Comparison of ENCODE assay signal across 31 cellular contexts in the genomic region with DNA sequence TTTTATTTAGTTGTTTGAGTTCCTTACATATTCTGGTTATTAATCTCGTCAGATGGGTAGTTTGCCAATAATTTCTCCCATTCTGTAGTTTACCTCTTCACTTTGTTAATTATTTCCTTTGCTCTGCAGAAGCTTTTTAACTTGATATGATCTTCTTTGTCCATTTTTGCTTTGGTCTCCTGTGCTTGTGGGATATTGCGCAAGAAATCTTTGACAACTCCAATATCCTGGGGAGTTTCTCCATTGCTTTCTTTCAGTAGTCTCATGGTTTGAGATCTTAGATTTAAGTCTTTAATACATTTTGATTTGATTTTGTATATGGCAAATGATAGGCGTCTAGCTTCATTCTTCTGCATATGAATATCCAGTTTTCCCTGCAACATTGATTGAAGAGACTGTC.
"Had no signal": no experiment of that assay in that cellular context is flagged by ENCODE, and none has a peak within 500 bp of the region (broad histone marks: within the 10 kb centered on the region; RNA-seq: fewer than 3 reads in every experiment).

No MANE protein-coding gene starts in this region.

- H3K27ac ChIP-seq: SJCRH30, WERI-Rb-1 had no signal

- FAIRE-seq: astrocyte had no signal

- H3K36me3 ChIP-seq: MG63, SJCRH30, WERI-Rb-1 had no signal

- H3K36me3 Mint-ChIP-seq: activated naive CD4-positive, alpha-beta T cell treated with anti-CD3 and anti-CD28 coated beads, Interleukin-2, amount 50 U/mL, for 24 hours; brain had no signal

- H3K9me3 Mint-ChIP-seq: activated T-helper 1 cell treated with anti-CD3 and anti-CD28 coated beads, Interleukin-12 subunit alpha, Interleukin-12 subunit beta, Interleukin-2, Interleukin-4 antibody, amounts not matched to agents 30 ng/mL and 10 ng/mL and 1 ng/mL, durations not matched to agents 14 hours and 24 hours and 36 hours had no signal

- H3K4me1 ChIP-seq: SJCRH30 had no signal

- H3K27ac Mint-ChIP-seq: activated CD4-positive, alpha-beta T cell treated with anti-CD3 and anti-CD28 coated beads for 36 hours; activated CD8-positive, alpha-beta T cell treated with anti-CD3 and anti-CD28 coated beads for 36 hours; activated naive CD4-positive, alpha-beta T cell treated with anti-CD3 and anti-CD28 coated beads, Interleukin-2, amount 50 U/mL, for 24 hours; activated T-cell treated with anti-CD3 and anti-CD28 coated beads, Interleukin-2, amount 50 U/mL, for 24 hours; activated T-helper 1 cell treated with anti-CD3 and anti-CD28 coated beads, Interleukin-12 subunit alpha, Interleukin-12 subunit beta, Interleukin-2, Interleukin-4 antibody, amounts not matched to agents 30 ng/mL and 10 ng/mL and 1 ng/mL, durations not matched to agents 14 hours and 24 hours and 36 hours; brain had no signal

- H3K9me3 ChIP-seq: MG63, SJCRH30, SK-N-SH had no signal

- H3K9ac ChIP-seq: SK-N-SH had no signal

- H3K4me1 Mint-ChIP-seq: activated CD4-positive, alpha-beta T cell treated with anti-CD3 and anti-CD28 coated beads for 36 hours; activated naive CD4-positive, alpha-beta T cell treated with anti-CD3 and anti-CD28 coated beads, Interleukin-2, amount 50 U/mL, for 24 hours; brain; central memory CD8-positive, alpha-beta T cell had no signal

- DNase-seq: activated CD4-positive, alpha-beta T cell treated with anti-CD3 and anti-CD28 coated beads for 36 hours; activated CD4-positive, alpha-beta T cell treated with anti-CD3 and anti-CD28 coated beads, Interleukin-2, amount 50 U/mL, for 1 hour; activated CD8-positive, alpha-beta memory T cell treated with anti-CD3 and anti-CD28 coated beads, Interleukin-2, amount 50 U/mL, for 48 hours; activated CD8-positive, alpha-beta T cell treated with anti-CD3 and anti-CD28 coated beads for 36 hours; activated effector memory CD4-positive, alpha-beta T cell treated with Interleukin-2 at 50 U/mL for 16 hours; activated naive CD4-positive, alpha-beta T cell; activated T-cell treated with anti-CD3 and anti-CD28 coated beads, Interleukin-2, amount 50 U/mL, for 24 hours; amygdala; MG63; NCI-H1092 treated with DMSO at 0.1 percent for 48 hours; NCI-H1417 treated with DMSO at 0.1 percent for 48 hours; NCI-H1694; NCI-H2029; NCI-H2107; NCI-H2171 treated with DMSO at 0.1 percent for 48 hours; NCI-H510A treated with DMSO at 0.1 percent for 48 hours; NCI-H69; NK-92 treated with Interleukin-12 subunit alpha and Interleukin-12 subunit beta, amount 100 ng/mL, for 24 hours; OCI-M1; RPMI8226; SJCRH30; SK-N-SH; T-helper 1 cell; WERI-Rb-1 had no signal

- H3K4me3 Mint-ChIP-seq: activated CD4-positive, alpha-beta T cell treated with anti-CD3 and anti-CD28 coated beads for 36 hours; activated CD8-positive, alpha-beta T cell treated with anti-CD3 and anti-CD28 coated beads for 36 hours; activated naive CD4-positive, alpha-beta T cell treated with anti-CD3 and anti-CD28 coated beads, Interleukin-2, amount 50 U/mL, for 24 hours; activated T-cell treated with anti-CD3 and anti-CD28 coated beads, Interleukin-2, amount 50 U/mL, for 24 hours; activated T-helper 1 cell treated with anti-CD3 and anti-CD28 coated beads, Interleukin-12 subunit alpha, Interleukin-12 subunit beta, Interleukin-2, Interleukin-4 antibody, amounts not matched to agents 30 ng/mL and 10 ng/mL and 1 ng/mL, durations not matched to agents 14 hours and 24 hours and 36 hours; brain; central memory CD8-positive, alpha-beta T cell had no signal

- ATAC-seq: activated CD4-positive, alpha-beta T cell treated with anti-CD3 and anti-CD28 coated beads for 36 hours; activated CD8-positive, alpha-beta T cell treated with anti-CD3 and anti-CD28 coated beads for 36 hours; Panc1; Right ventricle myocardium inferior had no signal

- H3K27me3 Mint-ChIP-seq: activated CD4-positive, alpha-beta T cell treated with anti-CD3 and anti-CD28 coated beads for 36 hours; activated CD8-positive, alpha-beta T cell treated with anti-CD3 and anti-CD28 coated beads for 36 hours; activated naive CD4-positive, alpha-beta T cell treated with anti-CD3 and anti-CD28 coated beads, Interleukin-2, amount 50 U/mL, for 24 hours; activated T-cell treated with anti-CD3 and anti-CD28 coated beads, Interleukin-2, amount 50 U/mL, for 24 hours; brain; central memory CD8-positive, alpha-beta T cell had no signal

- H3K4me2 ChIP-seq: SK-N-SH had no signal

- H3K4me3 ChIP-seq: MG63, SJCRH30 had no signal

- H3K27me3 ChIP-seq: MG63, SJCRH30 had no signal
